ENCODE assay signal across 16 cellular contexts in the genomic region with DNA sequence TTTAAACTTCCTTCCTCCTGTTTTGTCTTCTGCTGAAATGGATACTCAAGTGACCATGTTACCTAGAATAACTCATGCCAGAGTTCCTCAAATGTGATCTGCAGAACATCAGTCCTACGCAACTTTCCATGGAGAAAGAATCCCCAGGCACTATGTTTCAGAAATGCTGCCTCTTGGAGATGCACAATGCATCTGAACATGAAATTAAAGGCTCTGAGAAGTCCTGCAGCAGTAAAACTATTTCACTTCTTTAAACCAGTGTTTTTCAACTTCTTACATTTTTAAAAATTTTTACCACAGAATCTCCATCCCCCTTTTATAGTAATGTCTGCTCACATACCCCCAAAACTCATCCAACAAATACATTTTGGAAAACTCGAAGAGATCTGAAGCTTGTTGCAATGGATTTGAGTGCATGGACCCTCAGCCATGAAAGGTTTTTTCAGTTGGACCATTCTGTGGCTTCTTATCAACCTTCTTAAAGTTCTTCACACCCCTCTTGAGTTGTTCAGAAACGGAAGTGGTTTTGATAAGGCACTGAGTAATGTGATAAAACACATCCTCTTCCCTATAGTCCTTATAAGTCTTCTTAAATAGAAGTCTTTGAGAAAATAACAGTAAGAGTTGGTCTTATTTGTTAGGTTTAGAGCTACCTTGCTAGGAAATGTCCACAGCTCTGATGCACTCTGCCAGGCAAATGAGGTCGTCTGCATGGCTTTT.
A peak's percentile ranks its signal among the peaks of the same experiment; 100 is the strongest.
DNase-seq lines count a peak whose midpoint lies in the region; ATAC-seq, FAIRE-seq and TF ChIP-seq lines count a peak whose summit lies in the region.
"Had no signal": no experiment of that assay in that cellular context is flagged by ENCODE, and none has a peak within 500 bp of the region (broad histone marks: within the 10 kb centered on the region; RNA-seq: fewer than 3 reads in every experiment).

No MANE protein-coding gene starts in this region.

- CTCF ChIA-PET in CD4-positive, alpha-beta T cell (lab: Charles Lee): interaction anchor here (0.8 to 1.1 kb wide), 2 partner anchors 24 to 30 kb away, joined by 3 read pairs; no protein-coding TSS in a partner anchor
- CTCF ChIA-PET in endothelial cell of umbilical vein (lab: Charles Lee): no interaction called here

- 57 to 60% methylated on average over 4 of the region's 4 CpGs for WGBS in thyroid gland, 2 donors

- no peaks in the 10 kb centered on the region for H3K36me3 Mint-ChIP-seq in CD4-positive, alpha-beta T cell (ENCODE audit: low read depth)
- no peaks in the 10 kb centered on the region for H3K36me3 Mint-ChIP-seq in CD14-positive monocyte

- H2AFZ ChIP-seq in endothelial cell of umbilical vein (ENCODE audit: low read depth, low read length): no peak overlapping the region

- TF ChIP-seq POLR2A in endothelial cell of umbilical vein (IDR thresholded peaks at IDR 0.05; ENCODE audit: low read depth, low read length) (no peak), thyroid gland (IDR thresholded peaks at IDR 0.05) (no peak)

- H3K9me3 ChIP-seq in CD4-positive, alpha-beta T cell (ENCODE audit: control insufficient read depth, low read length): no peaks in the 10 kb centered on the region
- no peaks in the 10 kb centered on the region for H3K9me3 ChIP-seq in endothelial cell of umbilical vein (replicated peaks; ENCODE audit: control insufficient read depth, insufficient read depth, low read length)
- no peaks in the 10 kb centered on the region for H3K9me3 ChIP-seq in thyroid gland
- H3K9me3 ChIP-seq: testis had no signal

- ATAC-seq in CD4-positive, alpha-beta T cell (ENCODE audit: poor library complexity): peak; percentile 48
- ATAC-seq: sciatic nerve had no signal

- no peak overlapping the region for H3K9ac ChIP-seq in endothelial cell of umbilical vein (replicated peaks; ENCODE audit: extremely low read depth, insufficient read depth, low read length)

- H3K4me1 ChIP-seq in endothelial cell of umbilical vein (ENCODE audit: control insufficient read depth, extremely low read depth, insufficient read depth, low read length) (peaks cover 23% of the 10 kb centered on the region), thyroid gland (no peaks in the 10 kb centered on the region)
- H3K4me1 ChIP-seq: testis had no signal

- peaks cover 64% of the 10 kb centered on the region for H3K4me1 Mint-ChIP-seq in CD4-positive, alpha-beta T cell (ENCODE audit: low read depth)
- peaks cover 36% of the 10 kb centered on the region for H3K4me1 Mint-ChIP-seq in CD14-positive monocyte

- no peaks in the 10 kb centered on the region for H3K27me3 ChIP-seq in CD4-positive, alpha-beta T cell (ENCODE audit: control insufficient read depth, insufficient read depth, low read length)
- H3K27me3 ChIP-seq in endothelial cell of umbilical vein (ENCODE audit: control insufficient read depth in 2 of 2, insufficient read depth in 2 of 2, low read length in 2 of 2) (peaks cover 0 to 3% of the 10 kb centered on the region in 2 experiments), thyroid gland (no peaks in the 10 kb centered on the region)
- H3K27me3 ChIP-seq: testis had no signal

- no peak for TF ChIP-seq CTCF in CD4-positive, alpha-beta T cell (IDR thresholded peaks at IDR 0.05)
- TF ChIP-seq CTCF in endothelial cell of umbilical vein (IDR thresholded peaks at IDR 0.05; ENCODE audit: extremely low read depth in 1 of 2, insufficient read depth in 1 of 2, low read depth in 1 of 2, low read length in 2 of 2): no peak
- no peak for TF ChIP-seq CTCF in CD14-positive monocyte (IDR thresholded peaks at IDR 0.05)
- no peak for TF ChIP-seq CTCF in thyroid gland (IDR thresholded peaks at IDR 0.05)

- no peaks in the 10 kb centered on the region for H3K9me3 Mint-ChIP-seq in CD4-positive, alpha-beta T cell
- H3K9me3 Mint-ChIP-seq in CD14-positive monocyte: peaks cover 0 to 2% (median 0%) of the 10 kb centered on the region in 7 donors

- H3K27me3 Mint-ChIP-seq in CD4-positive, alpha-beta T cell: no peaks in the 10 kb centered on the region
- H3K27me3 Mint-ChIP-seq in CD14-positive monocyte (ENCODE audit: low read depth in 3 of 3): peaks cover 4 to 13% (median 9%) of the 10 kb centered on the region in 3 donors

- no peaks in the 10 kb centered on the region for H4K20me1 ChIP-seq in endothelial cell of umbilical vein (replicated peaks; ENCODE audit: control insufficient read depth, extremely low read depth, insufficient read depth, low read length)

- POLR2A ChIA-PET in CD4-positive, alpha-beta T cell (lab: Charles Lee): no interaction called here
- POLR2A ChIA-PET in endothelial cell of umbilical vein (lab: Charles Lee): no interaction called here

- intact Hi-C loops in CD4-positive, alpha-beta T cell (cut with DNase I, micrococcal nuclease): no loop called here
- intact Hi-C loops in endothelial cell of umbilical vein (cut with micrococcal nuclease) (no loop called here), CD14-positive monocyte (cut with micrococcal nuclease) (no loop called here), thyroid gland (cut with DNase I) (no loop called here)

- H3K9me1 ChIP-seq in endothelial cell of umbilical vein (replicated peaks; ENCODE audit: control insufficient read depth, extremely low read depth, insufficient read depth, low read length): no peaks in the 10 kb centered on the region

- H3K4me2 ChIP-seq in endothelial cell of umbilical vein (ENCODE audit: insufficient read depth, low read length): peak overlapping the region; percentile 44

- H3K4me3 Mint-ChIP-seq in CD4-positive, alpha-beta T cell: peak overlapping the region; percentile 32
- H3K4me3 Mint-ChIP-seq in CD14-positive monocyte: no peak overlapping the region

- H3K36me3 ChIP-seq in endothelial cell of umbilical vein (ENCODE audit: control insufficient read depth in 2 of 2, extremely low read depth in 1 of 2, insufficient read depth in 2 of 2, low read length in 2 of 2): no peaks in the 10 kb centered on the region
- H3K36me3 ChIP-seq in thyroid gland: no peaks in the 10 kb centered on the region

- dilution Hi-C loops in endothelial cell of umbilical vein (cut with MboI; ENCODE audit: extremely low pct_ligation_motif_present, low sequenced_read_pairs): no loop called here

- BruUV-seq in endothelial cell of umbilical vein (replicated peaks; lab: Mats Ljungman, UMichigan): no TSS peak

- no peaks in the 10 kb centered on the region for H3K79me2 ChIP-seq in endothelial cell of umbilical vein (ENCODE audit: control insufficient read depth, insufficient read depth, low read length)

- FAIRE-seq in GM19239 (lab: Jason Lieb, UNC) (peak; percentile 69), endothelial cell of umbilical vein (lab: Jason Lieb, UNC) (peak; percentile 18)
- FAIRE-seq: islet of Langerhans had no signal

- peak overlapping the region; percentile 63 for H3K27ac Mint-ChIP-seq in CD4-positive, alpha-beta T cell
- no peak overlapping the region for H3K27ac Mint-ChIP-seq in CD14-positive monocyte

- H3K4me3 ChIP-seq in endothelial cell of umbilical vein (replicated peaks in 1 of 3; ENCODE audit: insufficient read depth in 1 of 3, low read depth in 1 of 3, low read length in 3 of 3): no peak overlapping the region
- no peak overlapping the region for H3K4me3 ChIP-seq in thyroid gland (replicated peaks in 1 of 3)
- H3K4me3 ChIP-seq: testis had no signal

- no peak for DNase-seq in CD4-positive, alpha-beta T cell
- no peak for DNase-seq in GM19239 (ENCODE audit: insufficient read length, low spot score)
- peak; percentile 81 for DNase-seq in OCI-M1 (lab: John Stamatoyannopoulos, UW)
- DNase-seq in endothelial cell of umbilical vein (ENCODE audit: low read depth, low spot score): no peak
- no peak for DNase-seq in medulla oblongata (ENCODE audit: extremely low spot score)
- no peak for DNase-seq in CD14-positive monocyte (ENCODE audit: low spot score)
- DNase-seq in COR-L47 (lab: John Stamatoyannopoulos, UW): no peak
- DNase-seq in thyroid gland: no peak
- DNase-seq: activated gamma-delta T cell treated with Interleukin-2 at 50 U/mL for 16 hours, NCI-H1048, NCI-H446, testis had no signal

- no peak overlapping the region for H3K27ac ChIP-seq in CD4-positive, alpha-beta T cell (ENCODE audit: low read depth, low read length)
- H3K27ac ChIP-seq in endothelial cell of umbilical vein (ENCODE audit: insufficient read depth, low read depth, low read length) (no peak overlapping the region), thyroid gland (no peak overlapping the region)
- H3K27ac ChIP-seq: C4-2B, testis, VCaP had no signal

TF ChIP-seq in endothelial cell of umbilical vein, 7 proteins besides CTCF, POLR2A, EP300 and RAD21:
- TF ChIP-seq, protein P1, sequence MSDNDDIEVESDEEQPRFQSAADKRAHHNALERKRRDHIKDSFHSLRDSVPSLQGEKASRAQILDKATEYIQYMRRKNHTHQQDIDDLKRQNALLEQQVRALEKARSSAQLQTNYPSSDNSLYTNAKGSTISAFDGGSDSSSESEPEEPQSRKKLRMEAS (IDR thresholded peaks at IDR 0.05; ENCODE audit: insufficient read depth, insufficient read length): no peak
- TF ChIP-seq MYC (IDR thresholded peaks at IDR 0.05; ENCODE audit: low read depth, low read length): no peak
- peak; percentile 62 for TF ChIP-seq GATA2 (IDR thresholded peaks at IDR 0.05; ENCODE audit: insufficient read depth, insufficient read length, low read depth, low read length)
- TF ChIP-seq POLR2AphosphoS5 (IDR thresholded peaks at IDR 0.05; ENCODE audit: insufficient read depth, low read depth, low read length): no peak
- TF ChIP-seq FOS (IDR thresholded peaks at IDR 0.05; ENCODE audit: borderline replicate concordance, insufficient read depth, low read length): no peak
